Comparison of ENCODE assay signal across 1 cellular context in the genomic region with DNA sequence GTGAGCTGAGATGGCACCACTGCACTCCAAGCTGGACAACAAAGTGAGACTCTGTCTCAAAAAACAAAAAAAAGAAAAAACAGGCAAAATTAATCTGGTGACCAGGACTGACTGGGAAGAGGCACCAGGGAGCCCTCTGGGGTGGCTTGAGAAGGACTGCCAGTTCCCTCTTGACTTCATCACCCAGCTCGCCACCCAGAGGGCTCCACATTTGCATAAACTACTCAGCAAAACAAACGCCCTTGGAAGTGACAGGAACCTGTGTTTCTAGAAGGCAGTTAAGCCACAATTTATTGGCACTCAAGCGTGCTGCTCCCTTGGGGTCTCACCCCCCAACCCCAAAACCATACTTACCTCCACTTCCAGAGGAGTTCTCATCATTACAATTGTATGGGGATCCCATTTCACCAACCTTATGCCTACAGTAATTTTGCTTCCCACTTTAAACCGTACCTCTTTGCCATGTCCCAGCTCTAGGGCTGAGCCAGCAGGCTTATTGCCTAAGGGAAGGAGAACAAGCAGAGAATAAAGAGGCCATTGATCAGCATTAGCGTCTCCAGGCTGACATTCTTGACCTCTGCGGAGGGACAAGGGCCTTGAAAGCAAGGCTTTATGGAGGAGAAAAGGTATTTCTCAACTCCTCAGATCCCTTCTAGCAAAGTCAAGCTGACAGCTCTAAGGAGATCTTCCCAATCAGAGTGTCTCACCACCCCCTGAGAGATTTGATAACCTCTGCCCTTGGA.
TF ChIP-seq lines count a peak whose summit lies in the region.

No MANE protein-coding gene starts in this region.

TF ChIP-seq in H1, 55 proteins besides CTCF, POLR2A, EP300 and RAD21 (continued from another document):
- TF ChIP-seq, protein P1, sequence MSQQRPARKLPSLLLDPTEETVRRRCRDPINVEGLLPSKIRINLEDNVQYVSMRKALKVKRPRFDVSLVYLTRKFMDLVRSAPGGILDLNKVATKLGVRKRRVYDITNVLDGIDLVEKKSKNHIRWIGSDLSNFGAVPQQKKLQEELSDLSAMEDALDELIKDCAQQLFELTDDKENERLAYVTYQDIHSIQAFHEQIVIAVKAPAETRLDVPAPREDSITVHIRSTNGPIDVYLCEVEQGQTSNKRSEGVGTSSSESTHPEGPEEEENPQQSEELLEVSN (IDR thresholded peaks at IDR 0.05) = no peak
